1 cellular context compared by ENCODE assay signal in the genomic region with DNA sequence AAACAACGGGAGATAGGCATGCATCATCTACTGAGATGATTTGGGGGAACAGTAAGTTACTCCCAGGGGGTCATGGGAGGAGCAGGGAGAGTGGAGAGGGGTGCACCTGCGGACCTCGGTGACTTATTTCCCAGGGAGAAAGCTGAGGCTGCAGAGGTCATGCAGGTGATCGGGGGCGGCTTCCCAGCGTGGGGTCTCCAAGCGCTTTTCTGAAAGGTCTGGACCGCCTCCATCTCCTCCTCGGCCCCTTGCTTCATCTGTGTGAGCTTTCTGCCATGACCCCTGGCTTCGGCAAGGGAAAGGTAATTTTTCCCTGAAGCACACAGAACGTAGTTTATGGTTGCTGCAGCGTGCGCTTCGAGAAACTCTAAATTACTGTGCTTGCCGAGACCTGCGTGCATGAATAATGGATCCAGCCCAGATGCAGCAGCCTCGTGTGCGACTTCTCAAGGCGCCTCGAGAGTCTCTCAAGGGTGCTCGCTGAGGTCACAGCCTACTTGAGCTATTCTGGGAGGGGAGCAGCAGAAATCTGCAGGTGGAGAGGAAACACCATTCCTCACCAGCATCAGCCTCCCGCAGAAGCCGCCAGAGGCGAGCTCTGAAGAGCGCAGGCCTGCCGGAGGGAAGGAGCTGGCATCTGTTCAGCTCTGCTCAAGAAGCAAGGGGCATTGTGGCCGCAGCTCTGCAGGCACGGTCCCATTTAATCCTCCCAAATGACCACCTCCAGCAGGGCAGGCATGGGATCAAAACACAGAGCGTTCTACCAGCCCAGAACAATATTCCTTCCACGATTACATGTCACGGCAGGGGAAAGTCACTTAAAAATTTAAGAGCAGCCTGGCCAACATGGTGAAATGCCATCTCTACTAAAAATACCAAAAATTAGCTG.
TF ChIP-seq lines count a peak whose summit lies in the region.

No MANE protein-coding gene starts in this region.

TF ChIP-seq in SK-N-SH treated with all-trans-retinoic acid at 6 μM for 48 hours, 23 proteins besides CTCF, POLR2A, EP300 and RAD21 (continued from another document):
- TF ChIP-seq, protein P1, sequence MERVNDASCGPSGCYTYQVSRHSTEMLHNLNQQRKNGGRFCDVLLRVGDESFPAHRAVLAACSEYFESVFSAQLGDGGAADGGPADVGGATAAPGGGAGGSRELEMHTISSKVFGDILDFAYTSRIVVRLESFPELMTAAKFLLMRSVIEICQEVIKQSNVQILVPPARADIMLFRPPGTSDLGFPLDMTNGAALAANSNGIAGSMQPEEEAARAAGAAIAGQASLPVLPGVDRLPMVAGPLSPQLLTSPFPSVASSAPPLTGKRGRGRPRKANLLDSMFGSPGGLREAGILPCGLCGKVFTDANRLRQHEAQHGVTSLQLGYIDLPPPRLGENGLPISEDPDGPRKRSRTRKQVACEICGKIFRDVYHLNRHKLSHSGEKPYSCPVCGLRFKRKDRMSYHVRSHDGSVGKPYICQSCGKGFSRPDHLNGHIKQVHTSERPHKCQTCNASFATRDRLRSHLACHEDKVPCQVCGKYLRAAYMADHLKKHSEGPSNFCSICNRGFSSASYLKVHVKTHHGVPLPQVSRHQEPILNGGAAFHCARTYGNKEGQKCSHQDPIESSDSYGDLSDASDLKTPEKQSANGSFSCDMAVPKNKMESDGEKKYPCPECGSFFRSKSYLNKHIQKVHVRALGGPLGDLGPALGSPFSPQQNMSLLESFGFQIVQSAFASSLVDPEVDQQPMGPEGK (CRISPR knock-in tag; IDR thresholded peaks at IDR 0.05; ENCODE audit: borderline replicate concordance) = no peak
- TF ChIP-seq RARB (CRISPR knock-in tag; IDR thresholded peaks at IDR 0.05) = no peak
